30 cellular contexts compared by ENCODE assay signal in the genomic region with DNA sequence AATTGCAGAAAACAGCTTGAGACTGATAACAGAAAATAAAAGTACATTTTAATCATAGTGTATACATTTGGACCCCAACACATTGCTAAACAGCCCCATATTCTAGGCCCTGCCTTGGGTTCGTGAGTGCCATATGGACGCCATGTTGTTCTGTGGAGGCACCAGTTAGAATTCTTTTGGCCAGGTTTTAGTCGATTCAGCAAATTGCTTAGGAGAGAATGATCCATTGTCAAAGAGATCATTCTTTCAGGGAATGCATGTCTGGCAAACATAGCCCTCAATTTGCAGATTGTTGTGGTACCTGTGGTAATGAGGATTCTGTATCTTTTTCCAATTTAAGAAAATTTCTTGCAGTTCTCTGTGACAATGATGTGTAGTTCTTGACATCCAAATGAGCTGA.
"Had no signal": no experiment of that assay in that cellular context is flagged by ENCODE, and none has a peak within 500 bp of the region (broad histone marks: within the 10 kb centered on the region; RNA-seq: fewer than 3 reads in every experiment).

No MANE protein-coding gene starts in this region.

- H3K27me3 ChIP-seq: ascending aorta, brain microvascular endothelial cell, breast epithelium had no signal

- H3K9me3 ChIP-seq: ascending aorta, breast epithelium had no signal

- H3K4me3 ChIP-seq: ascending aorta, breast epithelium had no signal

- DNase-seq: activated B cell treated with CpG ODN at 0.5 μM for 24 hours; activated CD4-positive, alpha-beta memory T cell treated with anti-CD3 and anti-CD28 coated beads for 36 hours; activated CD4-positive, alpha-beta T cell treated with anti-CD3 and anti-CD28 coated beads for 4 hours; activated CD4-positive, alpha-beta T cell treated with anti-CD3 and anti-CD28 coated beads, Interleukin-2, amount 10 ng/mL, durations not matched to agents 24 days and 14 days; activated CD4-positive, alpha-beta T cell treated with anti-CD3 and anti-CD28 coated beads, Interleukin-2, amount 50 U/mL, for 1 hour; activated CD4-positive, alpha-beta T cell treated with anti-CD3 and anti-CD28 coated beads, Interleukin-2, amount 50 U/mL, for 4 hours; activated CD4-positive, CD25-positive, alpha-beta regulatory T cell treated with anti-CD3 and anti-CD28 coated beads, Interleukin-2, amount 50 U/mL, for 72 hours; activated CD8-positive, alpha-beta memory T cell treated with anti-CD3 and anti-CD28 coated beads, Interleukin-2, amount 50 U/mL, for 4 hours; activated CD8-positive, alpha-beta T cell treated with anti-CD3 and anti-CD28 coated beads for 36 hours; activated effector memory CD4-positive, alpha-beta T cell treated with Interleukin-2 at 50 U/mL for 16 hours; activated gamma-delta T cell; activated naive CD4-positive, alpha-beta T cell treated with anti-CD3 and anti-CD28 coated beads, Interleukin-2, amount 10 ng/mL, durations not matched to agents 7 days and 5 days; activated naive CD4-positive, alpha-beta T cell treated with Interleukin-2 at 50 U/mL for 16 hours; activated naive CD8-positive, alpha-beta T cell treated with anti-CD3 and anti-CD28 coated beads, Interleukin-2, amount 10 ng/mL, durations not matched to agents 7 days and 5 days; activated naive CD8-positive, alpha-beta T cell treated with anti-CD3 and anti-CD28 coated beads, Interleukin-2, amount 50 U/mL, for 24 hours; activated T-cell treated with anti-CD3 and anti-CD28 coated beads for 4 hours; activated T-cell treated with anti-CD3 and anti-CD28 coated beads, Interleukin-2, amount 50 U/mL, for 1 hour; activated T-cell treated with anti-CD3 and anti-CD28 coated beads, Interleukin-2, amount 50 U/mL, for 4 hours; activated T-cell treated with anti-CD3 and anti-CD28 coated beads, Interleukin-2, amount 50 U/mL, for 72 hours; amygdala; anterior cingulate cortex; brain microvascular endothelial cell; central memory CD4-positive, alpha-beta T cell; T-helper 1 cell; T-helper 2 cell; T-helper 9 cell had no signal

- FAIRE-seq: TTC549 had no signal

- H3K36me3 ChIP-seq: ascending aorta, brain microvascular endothelial cell, breast epithelium had no signal

- ATAC-seq: activated CD8-positive, alpha-beta T cell treated with anti-CD3 and anti-CD28 coated beads for 36 hours; activated naive CD8-positive, alpha-beta T cell treated with anti-CD3 and anti-CD28 coated beads, Interleukin-2, amount 50 U/mL, for 24 hours; activated T-cell treated with anti-CD3 and anti-CD28 coated beads, Interleukin-2, amount 50 U/mL, for 4 hours; activated T-cell treated with anti-CD3 and anti-CD28 coated beads, Interleukin-2, amount 50 U/mL, for 72 hours had no signal

- H3K27ac ChIP-seq: ascending aorta, brain microvascular endothelial cell, breast epithelium, VCaP had no signal

- H3K4me1 ChIP-seq: ascending aorta, breast epithelium had no signal
